ENCODE assay signal across 9 cellular contexts in genomic region chr5:120960510-120960909, GRCh38.
"Had no signal": no experiment of that assay in that cellular context is flagged by ENCODE, and none has a peak within 500 bp of the region (broad histone marks: within the 10 kb centered on the region; RNA-seq: fewer than 3 reads in every experiment).

No MANE protein-coding gene starts in this region.

- H3K36me3 ChIP-seq: HAP-1 had no signal

- H3K9ac ChIP-seq: GM23248 had no signal

- H3K4me3 ChIP-seq: GM23248, HAP-1, K562 had no signal

- H3K27ac ChIP-seq: GM23248 had no signal

- ATAC-seq: HCT116, K562 had no signal

- H3K4me1 ChIP-seq: HAP-1 had no signal

- DNase-seq: GM23248, GOT3, H7, HFFc6, IMR-90, KG1 had no signal

- H3K9me3 ChIP-seq: HAP-1 had no signal

- H2AFZ ChIP-seq: GM23248 had no signal
